1 cellular context compared by ENCODE assay signal in the genomic region with DNA sequence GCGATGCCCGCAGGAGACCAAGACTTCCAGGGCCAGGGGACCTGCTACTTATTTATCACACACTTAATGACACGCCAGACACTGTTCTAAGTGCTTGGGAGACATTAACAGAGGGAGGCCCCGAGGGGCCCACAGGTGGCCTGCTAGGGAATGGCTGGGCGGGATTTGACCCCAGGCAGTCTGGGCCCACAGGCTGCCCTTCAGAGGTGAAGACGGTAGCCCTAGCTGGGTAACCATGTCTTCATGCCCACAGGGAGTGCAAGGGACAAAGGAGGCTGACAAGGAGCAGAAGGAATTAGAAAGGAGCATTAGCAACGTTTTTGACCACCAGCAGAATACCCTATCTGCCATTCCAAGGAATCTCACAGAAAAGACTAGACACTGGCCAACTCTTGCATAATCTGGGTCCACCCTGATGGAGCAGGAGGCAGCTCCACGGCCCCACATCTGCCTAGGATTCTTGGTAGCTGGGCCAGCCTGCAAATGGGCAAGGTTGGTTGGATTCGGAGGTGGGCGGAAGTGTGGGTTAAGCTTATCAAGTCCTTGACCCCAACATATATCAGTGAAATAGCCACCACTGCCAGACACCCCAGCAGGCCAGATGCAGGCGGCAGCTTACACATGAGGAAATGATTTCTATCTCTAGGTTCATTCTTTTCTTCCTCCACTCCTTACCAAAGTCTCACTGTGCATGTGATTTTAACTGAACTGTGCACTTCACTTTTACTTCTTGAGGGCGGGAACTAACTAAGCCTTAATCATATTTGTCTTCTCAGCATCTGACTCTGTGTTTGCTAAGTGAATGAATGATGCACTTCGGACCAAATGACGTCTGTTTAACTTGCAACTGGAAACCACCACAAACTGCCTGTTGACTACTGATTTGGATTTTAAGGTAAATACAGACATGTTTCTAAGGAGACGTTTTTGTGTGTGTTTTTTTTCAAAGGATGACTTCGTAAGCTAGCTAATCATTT.
TF ChIP-seq lines count a peak whose summit lies in the region.

No MANE protein-coding gene starts in this region.

TF ChIP-seq in HEK293, 187 proteins besides CTCF, POLR2A, EP300 and RAD21 (continued from another document):
- TF ChIP-seq, protein P1, sequence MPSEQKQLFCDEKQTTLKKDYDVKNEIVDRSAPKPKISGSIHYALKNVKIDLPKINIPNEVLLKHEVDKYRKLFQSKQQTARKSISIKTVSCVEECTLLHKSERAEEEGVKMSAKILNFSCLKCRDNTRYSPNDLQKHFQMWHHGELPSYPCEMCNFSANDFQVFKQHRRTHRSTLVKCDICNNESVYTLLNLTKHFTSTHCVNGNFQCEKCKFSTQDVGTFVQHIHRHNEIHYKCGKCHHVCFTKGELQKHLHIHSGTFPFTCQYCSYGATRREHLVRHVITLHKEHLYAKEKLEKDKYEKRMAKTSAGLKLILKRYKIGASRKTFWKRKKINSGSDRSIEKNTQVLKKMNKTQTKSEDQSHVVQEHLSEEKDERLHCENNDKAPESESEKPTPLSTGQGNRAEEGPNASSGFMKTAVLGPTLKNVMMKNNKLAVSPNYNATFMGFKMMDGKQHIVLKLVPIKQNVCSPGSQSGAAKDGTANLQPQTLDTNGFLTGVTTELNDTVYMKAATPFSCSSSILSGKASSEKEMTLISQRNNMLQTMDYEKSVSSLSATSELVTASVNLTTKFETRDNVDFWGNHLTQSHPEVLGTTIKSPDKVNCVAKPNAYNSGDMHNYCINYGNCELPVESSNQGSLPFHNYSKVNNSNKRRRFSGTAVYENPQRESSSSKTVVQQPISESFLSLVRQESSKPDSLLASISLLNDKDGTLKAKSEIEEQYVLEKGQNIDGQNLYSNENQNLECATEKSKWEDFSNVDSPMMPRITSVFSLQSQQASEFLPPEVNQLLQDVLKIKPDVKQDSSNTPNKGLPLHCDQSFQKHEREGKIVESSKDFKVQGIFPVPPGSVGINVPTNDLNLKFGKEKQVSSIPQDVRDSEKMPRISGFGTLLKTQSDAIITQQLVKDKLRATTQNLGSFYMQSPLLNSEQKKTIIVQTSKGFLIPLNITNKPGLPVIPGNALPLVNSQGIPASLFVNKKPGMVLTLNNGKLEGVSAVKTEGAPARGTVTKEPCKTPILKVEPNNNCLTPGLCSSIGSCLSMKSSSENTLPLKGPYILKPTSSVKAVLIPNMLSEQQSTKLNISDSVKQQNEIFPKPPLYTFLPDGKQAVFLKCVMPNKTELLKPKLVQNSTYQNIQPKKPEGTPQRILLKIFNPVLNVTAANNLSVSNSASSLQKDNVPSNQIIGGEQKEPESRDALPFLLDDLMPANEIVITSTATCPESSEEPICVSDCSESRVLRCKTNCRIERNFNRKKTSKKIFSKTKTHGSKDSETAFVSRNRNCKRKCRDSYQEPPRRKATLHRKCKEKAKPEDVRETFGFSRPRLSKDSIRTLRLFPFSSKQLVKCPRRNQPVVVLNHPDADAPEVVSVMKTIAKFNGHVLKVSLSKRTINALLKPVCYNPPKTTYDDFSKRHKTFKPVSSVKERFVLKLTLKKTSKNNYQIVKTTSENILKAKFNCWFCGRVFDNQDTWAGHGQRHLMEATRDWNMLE (tag by site-specific recombination; conservative IDR thresholded peaks at IDR 0.05; ENCODE audit: low read depth), result no peak
- TF ChIP-seq, protein P2, sequence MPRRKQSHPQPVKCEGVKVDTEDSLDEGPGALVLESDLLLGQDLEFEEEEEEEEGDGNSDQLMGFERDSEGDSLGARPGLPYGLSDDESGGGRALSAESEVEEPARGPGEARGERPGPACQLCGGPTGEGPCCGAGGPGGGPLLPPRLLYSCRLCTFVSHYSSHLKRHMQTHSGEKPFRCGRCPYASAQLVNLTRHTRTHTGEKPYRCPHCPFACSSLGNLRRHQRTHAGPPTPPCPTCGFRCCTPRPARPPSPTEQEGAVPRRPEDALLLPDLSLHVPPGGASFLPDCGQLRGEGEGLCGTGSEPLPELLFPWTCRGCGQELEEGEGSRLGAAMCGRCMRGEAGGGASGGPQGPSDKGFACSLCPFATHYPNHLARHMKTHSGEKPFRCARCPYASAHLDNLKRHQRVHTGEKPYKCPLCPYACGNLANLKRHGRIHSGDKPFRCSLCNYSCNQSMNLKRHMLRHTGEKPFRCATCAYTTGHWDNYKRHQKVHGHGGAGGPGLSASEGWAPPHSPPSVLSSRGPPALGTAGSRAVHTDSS (tag by site-specific recombination; IDR thresholded peaks at IDR 0.05), result no peak
- no peak for TF ChIP-seq ZNF830 (tag by site-specific recombination; IDR thresholded peaks at IDR 0.05; ENCODE audit: low read depth)
- peak; percentile 25; the same call in 1 of the 2 replicates for TF ChIP-seq SCRT2 (tag by site-specific recombination; IDR thresholded peaks at IDR 0.05)
- TF ChIP-seq ZNF623 (tag by site-specific recombination; IDR thresholded peaks at IDR 0.05), result no peak
- TF ChIP-seq SETDB1 (IDR thresholded peaks at IDR 0.05; ENCODE audit: insufficient read length, low read length), result no peak
- peak; percentile 38; the same call in 1 of the 2 replicates for TF ChIP-seq OSR2 (tag by site-specific recombination; IDR thresholded peaks at IDR 0.05)
- TF ChIP-seq ZNF558 (tag by site-specific recombination; IDR thresholded peaks at IDR 0.05), result no peak
- TF ChIP-seq ZNF571 (tag by site-specific recombination; IDR thresholded peaks at IDR 0.05), result no peak
- TF ChIP-seq, protein P3, sequence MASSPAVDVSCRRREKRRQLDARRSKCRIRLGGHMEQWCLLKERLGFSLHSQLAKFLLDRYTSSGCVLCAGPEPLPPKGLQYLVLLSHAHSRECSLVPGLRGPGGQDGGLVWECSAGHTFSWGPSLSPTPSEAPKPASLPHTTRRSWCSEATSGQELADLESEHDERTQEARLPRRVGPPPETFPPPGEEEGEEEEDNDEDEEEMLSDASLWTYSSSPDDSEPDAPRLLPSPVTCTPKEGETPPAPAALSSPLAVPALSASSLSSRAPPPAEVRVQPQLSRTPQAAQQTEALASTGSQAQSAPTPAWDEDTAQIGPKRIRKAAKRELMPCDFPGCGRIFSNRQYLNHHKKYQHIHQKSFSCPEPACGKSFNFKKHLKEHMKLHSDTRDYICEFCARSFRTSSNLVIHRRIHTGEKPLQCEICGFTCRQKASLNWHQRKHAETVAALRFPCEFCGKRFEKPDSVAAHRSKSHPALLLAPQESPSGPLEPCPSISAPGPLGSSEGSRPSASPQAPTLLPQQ (tag by site-specific recombination; IDR thresholded peaks at IDR 0.05), result no peak
- TF ChIP-seq ZNF555 (tag by site-specific recombination; conservative IDR thresholded peaks at IDR 0.05), result no peak
- TF ChIP-seq ZFP37 (tag by site-specific recombination; IDR thresholded peaks at IDR 0.05), result no peak
- TF ChIP-seq GLI2 (tag by site-specific recombination; IDR thresholded peaks at IDR 0.05; ENCODE audit: borderline replicate concordance, low read depth), result no peak
- TF ChIP-seq ZNF140 (tag by site-specific recombination; IDR thresholded peaks at IDR 0.05), result no peak
- TF ChIP-seq ZBTB20 (tag by site-specific recombination; IDR thresholded peaks at IDR 0.05), result no peak
- TF ChIP-seq, protein P4, sequence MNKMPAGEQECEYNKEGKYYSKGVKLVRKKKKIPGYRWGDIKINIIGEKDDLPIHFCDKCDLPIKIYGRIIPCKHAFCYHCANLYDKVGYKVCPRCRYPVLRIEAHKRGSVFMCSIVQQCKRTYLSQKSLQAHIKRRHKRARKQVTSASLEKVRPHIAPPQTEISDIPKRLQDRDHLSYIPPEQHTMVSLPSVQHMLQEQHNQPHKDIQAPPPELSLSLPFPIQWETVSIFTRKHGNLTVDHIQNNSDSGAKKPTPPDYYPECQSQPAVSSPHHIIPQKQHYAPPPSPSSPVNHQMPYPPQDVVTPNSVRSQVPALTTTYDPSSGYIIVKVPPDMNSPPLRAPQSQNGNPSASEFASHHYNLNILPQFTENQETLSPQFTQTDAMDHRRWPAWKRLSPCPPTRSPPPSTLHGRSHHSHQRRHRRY (tag by site-specific recombination; IDR thresholded peaks at IDR 0.05), result no peak
- no peak for TF ChIP-seq ZNF175 (tag by site-specific recombination; IDR thresholded peaks at IDR 0.05)
- TF ChIP-seq ZNF473 (tag by site-specific recombination; IDR thresholded peaks at IDR 0.05), result no peak
- TF ChIP-seq, protein P5, sequence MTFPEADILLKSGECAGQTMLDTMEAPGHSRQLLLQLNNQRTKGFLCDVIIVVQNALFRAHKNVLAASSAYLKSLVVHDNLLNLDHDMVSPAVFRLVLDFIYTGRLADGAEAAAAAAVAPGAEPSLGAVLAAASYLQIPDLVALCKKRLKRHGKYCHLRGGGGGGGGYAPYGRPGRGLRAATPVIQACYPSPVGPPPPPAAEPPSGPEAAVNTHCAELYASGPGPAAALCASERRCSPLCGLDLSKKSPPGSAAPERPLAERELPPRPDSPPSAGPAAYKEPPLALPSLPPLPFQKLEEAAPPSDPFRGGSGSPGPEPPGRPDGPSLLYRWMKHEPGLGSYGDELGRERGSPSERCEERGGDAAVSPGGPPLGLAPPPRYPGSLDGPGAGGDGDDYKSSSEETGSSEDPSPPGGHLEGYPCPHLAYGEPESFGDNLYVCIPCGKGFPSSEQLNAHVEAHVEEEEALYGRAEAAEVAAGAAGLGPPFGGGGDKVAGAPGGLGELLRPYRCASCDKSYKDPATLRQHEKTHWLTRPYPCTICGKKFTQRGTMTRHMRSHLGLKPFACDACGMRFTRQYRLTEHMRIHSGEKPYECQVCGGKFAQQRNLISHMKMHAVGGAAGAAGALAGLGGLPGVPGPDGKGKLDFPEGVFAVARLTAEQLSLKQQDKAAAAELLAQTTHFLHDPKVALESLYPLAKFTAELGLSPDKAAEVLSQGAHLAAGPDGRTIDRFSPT (tag by site-specific recombination; IDR thresholded peaks at IDR 0.05), result no peak
- no peak for TF ChIP-seq ZNF416 (tag by site-specific recombination; IDR thresholded peaks at IDR 0.05)
- TF ChIP-seq KLF8 (tag by site-specific recombination; IDR thresholded peaks at IDR 0.05), result no peak
- TF ChIP-seq HOXC10 (CRISPR knock-in tag; IDR thresholded peaks at IDR 0.05), result no peak
- TF ChIP-seq ZNF529 (tag by site-specific recombination; IDR thresholded peaks at IDR 0.05; ENCODE audit: insufficient replicate concordance), result no peak
- TF ChIP-seq, protein P6, sequence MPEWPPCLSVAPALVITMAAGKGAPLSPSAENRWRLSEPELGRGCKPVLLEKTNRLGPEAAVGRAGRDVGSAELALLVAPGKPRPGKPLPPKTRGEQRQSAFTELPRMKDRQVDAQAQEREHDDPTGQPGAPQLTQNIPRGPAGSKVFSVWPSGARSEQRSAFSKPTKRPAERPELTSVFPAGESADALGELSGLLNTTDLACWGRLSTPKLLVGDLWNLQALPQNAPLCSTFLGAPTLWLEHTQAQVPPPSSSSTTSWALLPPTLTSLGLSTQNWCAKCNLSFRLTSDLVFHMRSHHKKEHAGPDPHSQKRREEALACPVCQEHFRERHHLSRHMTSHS (tag by site-specific recombination; IDR thresholded peaks at IDR 0.05), result no peak
- TF ChIP-seq, protein P7, sequence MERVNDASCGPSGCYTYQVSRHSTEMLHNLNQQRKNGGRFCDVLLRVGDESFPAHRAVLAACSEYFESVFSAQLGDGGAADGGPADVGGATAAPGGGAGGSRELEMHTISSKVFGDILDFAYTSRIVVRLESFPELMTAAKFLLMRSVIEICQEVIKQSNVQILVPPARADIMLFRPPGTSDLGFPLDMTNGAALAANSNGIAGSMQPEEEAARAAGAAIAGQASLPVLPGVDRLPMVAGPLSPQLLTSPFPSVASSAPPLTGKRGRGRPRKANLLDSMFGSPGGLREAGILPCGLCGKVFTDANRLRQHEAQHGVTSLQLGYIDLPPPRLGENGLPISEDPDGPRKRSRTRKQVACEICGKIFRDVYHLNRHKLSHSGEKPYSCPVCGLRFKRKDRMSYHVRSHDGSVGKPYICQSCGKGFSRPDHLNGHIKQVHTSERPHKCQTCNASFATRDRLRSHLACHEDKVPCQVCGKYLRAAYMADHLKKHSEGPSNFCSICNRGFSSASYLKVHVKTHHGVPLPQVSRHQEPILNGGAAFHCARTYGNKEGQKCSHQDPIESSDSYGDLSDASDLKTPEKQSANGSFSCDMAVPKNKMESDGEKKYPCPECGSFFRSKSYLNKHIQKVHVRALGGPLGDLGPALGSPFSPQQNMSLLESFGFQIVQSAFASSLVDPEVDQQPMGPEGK (tag by site-specific recombination; IDR thresholded peaks at IDR 0.05), result no peak
- no peak for TF ChIP-seq ZNF549 (tag by site-specific recombination; IDR thresholded peaks at IDR 0.05)
- TF ChIP-seq, protein P8, sequence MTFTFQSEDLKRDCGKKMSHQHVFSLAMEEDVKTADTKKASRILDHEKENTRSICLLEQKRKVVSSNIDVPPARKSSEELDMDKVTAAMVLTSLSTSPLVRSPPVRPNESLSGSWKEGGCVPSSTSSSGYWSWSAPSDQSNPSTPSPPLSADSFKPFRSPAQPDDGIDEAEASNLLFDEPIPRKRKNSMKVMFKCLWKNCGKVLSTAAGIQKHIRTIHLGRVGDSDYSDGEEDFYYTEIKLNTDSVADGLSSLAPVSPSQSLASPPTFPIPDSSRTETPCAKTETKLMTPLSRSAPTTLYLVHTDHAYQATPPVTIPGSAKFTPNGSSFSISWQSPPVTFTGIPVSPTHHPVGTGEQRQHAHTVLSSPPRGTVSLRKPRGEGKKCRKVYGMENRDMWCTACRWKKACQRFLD (tag by site-specific recombination; IDR thresholded peaks at IDR 0.05), result no peak
- TF ChIP-seq ZNF510 (tag by site-specific recombination; IDR thresholded peaks at IDR 0.05; ENCODE audit: insufficient replicate concordance), result no peak
- TF ChIP-seq, protein P9, sequence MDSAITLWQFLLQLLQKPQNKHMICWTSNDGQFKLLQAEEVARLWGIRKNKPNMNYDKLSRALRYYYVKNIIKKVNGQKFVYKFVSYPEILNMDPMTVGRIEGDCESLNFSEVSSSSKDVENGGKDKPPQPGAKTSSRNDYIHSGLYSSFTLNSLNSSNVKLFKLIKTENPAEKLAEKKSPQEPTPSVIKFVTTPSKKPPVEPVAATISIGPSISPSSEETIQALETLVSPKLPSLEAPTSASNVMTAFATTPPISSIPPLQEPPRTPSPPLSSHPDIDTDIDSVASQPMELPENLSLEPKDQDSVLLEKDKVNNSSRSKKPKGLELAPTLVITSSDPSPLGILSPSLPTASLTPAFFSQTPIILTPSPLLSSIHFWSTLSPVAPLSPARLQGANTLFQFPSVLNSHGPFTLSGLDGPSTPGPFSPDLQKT (IDR thresholded peaks at IDR 0.05; ENCODE audit: borderline replicate concordance, low read depth, low read length), result no peak
- no peak for TF ChIP-seq ZNF660 (tag by site-specific recombination; IDR thresholded peaks at IDR 0.05)
